ENCODE assay signal across 21 cellular contexts in the genomic region with DNA sequence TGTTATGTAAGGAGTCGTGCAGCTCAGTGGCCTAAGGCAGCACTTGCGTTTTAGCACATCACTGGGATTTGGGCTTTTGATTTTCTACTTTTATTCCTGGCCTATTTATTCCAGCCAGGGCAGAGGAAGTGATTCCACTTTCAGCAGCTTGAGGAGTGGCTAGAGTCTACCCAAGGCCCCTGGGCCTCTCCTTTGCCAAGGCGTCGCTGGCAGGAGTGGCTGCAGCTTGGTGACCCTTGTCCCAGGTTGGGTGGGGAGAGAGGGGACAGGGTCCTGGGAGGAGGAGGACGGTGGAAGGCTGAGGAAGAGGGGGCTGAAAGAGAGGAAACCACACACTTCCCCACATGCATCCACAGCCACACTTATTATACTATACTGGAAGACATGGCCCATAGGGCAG.
A peak's percentile ranks its signal among the peaks of the same experiment; 100 is the strongest.
DNase-seq lines count a peak whose midpoint lies in the region; ATAC-seq and TF ChIP-seq lines count a peak whose summit lies in the region.
"Had no signal": no experiment of that assay in that cellular context is flagged by ENCODE, and none has a peak within 500 bp of the region (broad histone marks: within the 10 kb centered on the region; RNA-seq: fewer than 3 reads in every experiment).

No MANE protein-coding gene starts in this region.

- H3K4me3 ChIP-seq in Loucy (ENCODE audit: low read length, poor library complexity, severe bottlenecking): no peak overlapping the region
- no peak overlapping the region for H3K4me3 ChIP-seq in WERI-Rb-1 (ENCODE audit: low read depth, low read length)
- H3K4me3 ChIP-seq: GM23248 had no signal

- no peak overlapping the region for H3K27ac ChIP-seq in WERI-Rb-1
- H3K27ac ChIP-seq: GM23248 had no signal

- H3K27me3 Mint-ChIP-seq in activated T-helper 1 cell treated with anti-CD3 and anti-CD28 coated beads, Interleukin-12 subunit alpha, Interleukin-12 subunit beta, Interleukin-2, Interleukin-4 antibody, amounts not matched to agents 30 ng/mL and 10 ng/mL and 1 ng/mL, durations not matched to agents 14 hours and 24 hours and 36 hours (ENCODE audit: insufficient read depth): no peaks in the 10 kb centered on the region

- H2AFZ ChIP-seq in Loucy (ENCODE audit: low read length): no peak overlapping the region
- H2AFZ ChIP-seq: GM23248 had no signal

- intact Hi-C loops in activated T-helper 1 cell treated with anti-CD3 and anti-CD28 coated beads, Interleukin-12 subunit alpha, Interleukin-12 subunit beta, Interleukin-2, Interleukin-4 antibody, amounts not matched to agents 30 ng/mL and 10 ng/mL and 1 ng/mL, durations not matched to agents 14 hours and 24 hours and 36 hours (cut with micrococcal nuclease): loop anchor here (5.0 kb wide), 1 partner anchor 402 kb away; no protein-coding TSS in a partner anchor
- intact Hi-C loops in left colon (cut with DNase I, micrococcal nuclease): loop anchor here in 1 of 2 donors (10.0 kb wide), 2 partner anchors 270 to 370 kb away; no protein-coding TSS in a partner anchor

- H3K9me3 Mint-ChIP-seq in activated T-helper 1 cell treated with anti-CD3 and anti-CD28 coated beads, Interleukin-12 subunit alpha, Interleukin-12 subunit beta, Interleukin-2, Interleukin-4 antibody, amounts not matched to agents 30 ng/mL and 10 ng/mL and 1 ng/mL, durations not matched to agents 14 hours and 24 hours and 36 hours: no peaks in the 10 kb centered on the region

- no peaks in the 10 kb centered on the region for H4K20me1 ChIP-seq in Loucy (ENCODE audit: insufficient read depth, low read length, poor library complexity, severe bottlenecking)

- no peak for DNase-seq in activated T-helper 1 cell treated with anti-CD3 and anti-CD28 coated beads, Interleukin-12 subunit alpha, Interleukin-12 subunit beta, Interleukin-2, Interleukin-4 antibody, amounts not matched to agents 30 ng/mL and 10 ng/mL and 1 ng/mL, durations not matched to agents 14 hours and 24 hours and 36 hours (ENCODE audit: low spot score)
- DNase-seq in left colon: no peak
- DNase-seq in WERI-Rb-1: no peak
- DNase-seq in erythroblast (lab: John Stamatoyannopoulos, UW): no peak
- no peak for DNase-seq in NCI-H1436 treated with DMSO at 0.1 percent for 48 hours (lab: John Stamatoyannopoulos, UW)
- DNase-seq: CD8-positive, alpha-beta memory T cell; DMS 273 treated with DMSO at 0.1 percent for 48 hours; DMS79 treated with DMSO at 0.1 percent for 48 hours; GM23248; Karpas-422; MV-4-11; NCI-H1105; NCI-H146; NCI-H1930; NCI-H446 treated with DMSO at 0.1 percent for 48 hours; NCI-H526; RPMI8226; SHP77 had no signal

- no peaks in the 10 kb centered on the region for H3K9me2 ChIP-seq in Loucy (replicated peaks; ENCODE audit: low read depth, low read length)

- no peaks in the 10 kb centered on the region for H3K9me3 ChIP-seq in Loucy (ENCODE audit: insufficient read depth, low read depth, low read length)
- no peaks in the 10 kb centered on the region for H3K9me3 ChIP-seq in WERI-Rb-1 (ENCODE audit: severe bottlenecking)

- no peak for TF ChIP-seq POLR2A in erythroblast (IDR thresholded peaks at IDR 0.05; ENCODE audit: low read length)

- H3K27me3 ChIP-seq in Loucy (ENCODE audit: insufficient read depth, low read length, poor library complexity, severe bottlenecking) (no peaks in the 10 kb centered on the region), WERI-Rb-1 (ENCODE audit: insufficient read depth, low read depth, severe bottlenecking) (no peaks in the 10 kb centered on the region)

- TF ChIP-seq CTCF in Loucy (conservative IDR thresholded peaks at IDR 0.05; ENCODE audit: low read length): no peak
- no peak for TF ChIP-seq CTCF in WERI-Rb-1 (IDR thresholded peaks at IDR 0.05; ENCODE audit: low read depth, low read length)

- H3K4me2 ChIP-seq in Loucy (ENCODE audit: low read depth, low read length, poor library complexity, severe bottlenecking): peak overlapping the region; percentile 48

- peak; percentile 55 for ATAC-seq in left colon
- ATAC-seq in GM19328 (IDR thresholded peaks at IDR 0.05; ENCODE audit: unreplicated experiment): no peak

- H3K36me3 Mint-ChIP-seq in activated T-helper 1 cell treated with anti-CD3 and anti-CD28 coated beads, Interleukin-12 subunit alpha, Interleukin-12 subunit beta, Interleukin-2, Interleukin-4 antibody, amounts not matched to agents 30 ng/mL and 10 ng/mL and 1 ng/mL, durations not matched to agents 14 hours and 24 hours and 36 hours (ENCODE audit: low read depth): peaks cover 14% of the 10 kb centered on the region

- H3K9ac ChIP-seq in Loucy (ENCODE audit: low read depth, low read length, poor library complexity, severe bottlenecking): peak overlapping the region; percentile 89
- H3K9ac ChIP-seq: GM23248 had no signal

- peaks cover 15% of the 10 kb centered on the region for H3K4me1 Mint-ChIP-seq in activated T-helper 1 cell treated with anti-CD3 and anti-CD28 coated beads, Interleukin-12 subunit alpha, Interleukin-12 subunit beta, Interleukin-2, Interleukin-4 antibody, amounts not matched to agents 30 ng/mL and 10 ng/mL and 1 ng/mL, durations not matched to agents 14 hours and 24 hours and 36 hours (ENCODE audit: low read depth)

- peaks cover 87% of the 10 kb centered on the region for H3K4me1 ChIP-seq in Loucy (ENCODE audit: insufficient read depth, low read length, poor library complexity, severe bottlenecking)

- H3K4me3 Mint-ChIP-seq in activated T-helper 1 cell treated with anti-CD3 and anti-CD28 coated beads, Interleukin-12 subunit alpha, Interleukin-12 subunit beta, Interleukin-2, Interleukin-4 antibody, amounts not matched to agents 30 ng/mL and 10 ng/mL and 1 ng/mL, durations not matched to agents 14 hours and 24 hours and 36 hours: no peak overlapping the region
- H3K4me3 Mint-ChIP-seq: CD14-positive monocyte; CD8-positive, alpha-beta memory T cell had no signal

- H3F3A ChIP-seq in Loucy (ENCODE audit: low read depth): no peaks in the 10 kb centered on the region

- peak overlapping the region; percentile 21 for H3K27ac Mint-ChIP-seq in activated T-helper 1 cell treated with anti-CD3 and anti-CD28 coated beads, Interleukin-12 subunit alpha, Interleukin-12 subunit beta, Interleukin-2, Interleukin-4 antibody, amounts not matched to agents 30 ng/mL and 10 ng/mL and 1 ng/mL, durations not matched to agents 14 hours and 24 hours and 36 hours

- peaks cover 12% of the 10 kb centered on the region for H3K36me3 ChIP-seq in Loucy (ENCODE audit: insufficient read depth, low read length)
- H3K36me3 ChIP-seq in WERI-Rb-1: peaks cover 6% of the 10 kb centered on the region; the same call in 1 of the 2 replicates

- H3K79me2 ChIP-seq in Loucy (ENCODE audit: insufficient read depth, low read length): peaks cover 10% of the 10 kb centered on the region
